In the genomic region with DNA sequence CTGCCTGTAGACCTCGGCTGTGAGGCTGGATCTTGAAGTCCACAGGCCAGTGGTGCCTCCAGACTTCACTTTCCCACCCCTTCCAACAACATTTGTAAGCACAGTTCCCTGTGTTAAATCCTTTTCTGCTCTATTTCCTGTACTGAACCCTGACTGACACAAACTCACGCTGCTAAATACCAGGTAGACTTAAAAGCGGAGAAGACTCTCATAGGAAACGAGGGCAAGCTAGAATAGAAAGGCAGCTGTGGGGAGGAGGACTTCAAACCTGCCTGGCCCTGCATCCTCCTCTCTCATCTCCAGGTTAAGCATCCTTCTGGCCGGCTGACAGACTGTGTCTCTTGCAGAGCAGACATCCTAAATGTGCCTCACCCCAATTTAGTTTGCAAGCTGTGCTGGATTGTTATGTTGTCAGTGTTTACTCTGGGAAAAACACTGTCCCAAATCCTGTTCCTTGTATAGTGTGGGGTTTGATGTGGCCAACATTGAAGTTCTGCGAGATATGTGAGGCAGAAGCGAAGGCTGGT, we compare ENCODE assay signal across 19 cellular contexts. TPM values are rescaled to one million over a fixed set of nuclear protein-coding genes. Genes with fewer than 3 reads are reported as not detected.
A peak's percentile ranks its signal among the peaks of the same experiment; 100 is the strongest.
DNase-seq lines count a peak whose midpoint lies in the region; ATAC-seq, FAIRE-seq and TF ChIP-seq lines count a peak whose summit lies in the region.
"Had no signal": no experiment of that assay in that cellular context is flagged by ENCODE, and none has a peak within 500 bp of the region (broad histone marks: within the 10 kb centered on the region; RNA-seq: fewer than 3 reads in every experiment).

No MANE protein-coding gene starts in this region.

- peak; percentile 20 for ATAC-seq in activated CD8-positive, alpha-beta memory T cell treated with anti-CD3 and anti-CD28 coated beads, Interleukin-2, amount 10 ng/mL, durations not matched to agents 7 days and 5 days
- ATAC-seq in T-cell (replicated peaks in 1 of 4), result peak in 3 of 4 experiments; percentile 40 to 62 (median 54)

- H3K4me3 ChIP-seq in thymus (ENCODE audit: low read length), result no peak overlapping the region

- no peaks in the 10 kb centered on the region for H3K4me1 Mint-ChIP-seq in activated CD8-positive, alpha-beta memory T cell treated with anti-CD3 and anti-CD28 coated beads, Interleukin-2, amount 10 ng/mL, durations not matched to agents 7 days and 5 days
- H3K4me1 Mint-ChIP-seq in T-cell (peaks cover 7 to 11% (median 9%) of the 10 kb centered on the region in 3 donors), type B pancreatic cell (ENCODE audit: unreplicated experiment) (no peaks in the 10 kb centered on the region)

- H3K36me3 ChIP-seq in thymus (ENCODE audit: control insufficient read depth, insufficient read depth), result no peaks in the 10 kb centered on the region

- peaks cover 3% of the 10 kb centered on the region for H3K27me3 ChIP-seq in thymus (ENCODE audit: control insufficient read depth, insufficient read depth)

- CTCF ChIA-PET in activated CD8-positive, alpha-beta memory T cell treated with anti-CD3 and anti-CD28 coated beads, Interleukin-2, amount 10 ng/mL, durations not matched to agents 7 days and 5 days (lab: Charles Lee), result interaction anchor here (1.8 kb wide), 1 partner anchor 289 kb away, joined by 5 read pairs; no protein-coding TSS in a partner anchor
- CTCF ChIA-PET in T-cell (lab: Charles Lee), result no interaction called here

- POLR2A ChIA-PET in T-cell (lab: Charles Lee), result no interaction called here

- peaks cover 47% of the 10 kb centered on the region for H3K27me3 Mint-ChIP-seq in activated CD8-positive, alpha-beta memory T cell treated with anti-CD3 and anti-CD28 coated beads, Interleukin-2, amount 10 ng/mL, durations not matched to agents 7 days and 5 days
- H3K27me3 Mint-ChIP-seq in T-cell (peaks cover 27 to 38% of the 10 kb centered on the region in 2 donors), type B pancreatic cell (peaks cover 21% of the 10 kb centered on the region)

- H3K9me3 Mint-ChIP-seq in activated CD8-positive, alpha-beta memory T cell treated with anti-CD3 and anti-CD28 coated beads, Interleukin-2, amount 10 ng/mL, durations not matched to agents 7 days and 5 days (ENCODE audit: low read depth), result no peaks in the 10 kb centered on the region
- H3K9me3 Mint-ChIP-seq in T-cell (no peaks in the 10 kb centered on the region), type B pancreatic cell (no peaks in the 10 kb centered on the region)
- H3K9me3 Mint-ChIP-seq: CD4-positive, alpha-beta T cell; HFFc6 had no signal

- H3K27ac Mint-ChIP-seq in activated CD8-positive, alpha-beta memory T cell treated with anti-CD3 and anti-CD28 coated beads, Interleukin-2, amount 10 ng/mL, durations not matched to agents 7 days and 5 days, result no peak overlapping the region
- no peak overlapping the region for H3K27ac Mint-ChIP-seq in T-cell
- no peak overlapping the region for H3K27ac Mint-ChIP-seq in type B pancreatic cell
- H3K27ac Mint-ChIP-seq: CD4-positive, alpha-beta T cell; HFFc6 had no signal

- peaks cover 7% of the 10 kb centered on the region for H3K4me1 ChIP-seq in thymus (ENCODE audit: control insufficient read depth, insufficient read depth, low read length)

- in situ Hi-C loops in G401 (cut with HindIII; ENCODE audit: low sequenced_read_pairs), result no loop called here

- no peak for DNase-seq in activated CD8-positive, alpha-beta memory T cell treated with anti-CD3 and anti-CD28 coated beads, Interleukin-2, amount 10 ng/mL, durations not matched to agents 7 days and 5 days
- no peak for DNase-seq in activated CD8-positive, alpha-beta memory T cell treated with anti-CD3 and anti-CD28 coated beads for 24 hours
- DNase-seq in G401 (ENCODE audit: low spot score) (peak; percentile 68), T-cell (no peak), type B pancreatic cell (ENCODE audit: extremely low spot score, unreplicated experiment) (no peak), D721Med (ENCODE audit: insufficient read length, low spot score) (no peak)
- DNase-seq: 8988T; AML-193; Calu3; CD4-positive, alpha-beta T cell; DMS79; EL; GDM1; HCEC 1CT; HFFc6 had no signal

- no peaks in the 10 kb centered on the region for H3K9me3 ChIP-seq in thymus (ENCODE audit: control insufficient read depth)

- no peak for FAIRE-seq in D721Med (lab: Jason Lieb, UNC)
- FAIRE-seq: GM12892, GM19239 had no signal

- H3K4me3 Mint-ChIP-seq in activated CD8-positive, alpha-beta memory T cell treated with anti-CD3 and anti-CD28 coated beads, Interleukin-2, amount 10 ng/mL, durations not matched to agents 7 days and 5 days, result no peak overlapping the region
- H3K4me3 Mint-ChIP-seq in T-cell (no peak overlapping the region), type B pancreatic cell (no peak overlapping the region)
- H3K4me3 Mint-ChIP-seq: CD4-positive, alpha-beta T cell; HFFc6 had no signal

- 37% methylated on average over 7 of the region's 7 CpGs for WGBS in thymus

- no peaks in the 10 kb centered on the region for H3K36me3 Mint-ChIP-seq in activated CD8-positive, alpha-beta memory T cell treated with anti-CD3 and anti-CD28 coated beads, Interleukin-2, amount 10 ng/mL, durations not matched to agents 7 days and 5 days
- H3K36me3 Mint-ChIP-seq in T-cell (no peaks in the 10 kb centered on the region), type B pancreatic cell (no peaks in the 10 kb centered on the region)

- no peak for TF ChIP-seq CTCF in type B pancreatic cell (conservative IDR thresholded peaks at IDR 0.05)
- TF ChIP-seq CTCF in D721Med (IDR thresholded peaks at IDR 0.05; ENCODE audit: insufficient read depth, missing control alignments), result no peak

- H3K27ac ChIP-seq in thymus (ENCODE audit: low read depth), result peak overlapping the region; percentile 61
- H3K27ac ChIP-seq: HL-60 had no signal

RNA-seq across cellular contexts. Expression of gene LARS2, which starts 58.5 kb away (rescaled TPM):
- total RNA-seq in activated CD8-positive, alpha-beta memory T cell treated with anti-CD3 and anti-CD28 coated beads, Interleukin-2, amount 10 ng/mL, durations not matched to agents 7 days and 5 days, result 10 to 100 TPM; 34.0 to 35.5 TPM
- 18.5 and 22.6 TPM in 2 replicates for total RNA-seq in G401 (2014; rRNA removed; shearing (Covaris generic))
- total RNA-seq in T-cell (10 to 100 TPM; 18.4 to 25.1 (median 21.5) TPM), type B pancreatic cell (ENCODE audit: low replicate concordance) (23.3 and 35.8 TPM in 2 replicates)
- polyA plus RNA-seq in thymus, result 4.2 TPM
